8 cellular contexts compared by ENCODE assay signal in the genomic region with DNA sequence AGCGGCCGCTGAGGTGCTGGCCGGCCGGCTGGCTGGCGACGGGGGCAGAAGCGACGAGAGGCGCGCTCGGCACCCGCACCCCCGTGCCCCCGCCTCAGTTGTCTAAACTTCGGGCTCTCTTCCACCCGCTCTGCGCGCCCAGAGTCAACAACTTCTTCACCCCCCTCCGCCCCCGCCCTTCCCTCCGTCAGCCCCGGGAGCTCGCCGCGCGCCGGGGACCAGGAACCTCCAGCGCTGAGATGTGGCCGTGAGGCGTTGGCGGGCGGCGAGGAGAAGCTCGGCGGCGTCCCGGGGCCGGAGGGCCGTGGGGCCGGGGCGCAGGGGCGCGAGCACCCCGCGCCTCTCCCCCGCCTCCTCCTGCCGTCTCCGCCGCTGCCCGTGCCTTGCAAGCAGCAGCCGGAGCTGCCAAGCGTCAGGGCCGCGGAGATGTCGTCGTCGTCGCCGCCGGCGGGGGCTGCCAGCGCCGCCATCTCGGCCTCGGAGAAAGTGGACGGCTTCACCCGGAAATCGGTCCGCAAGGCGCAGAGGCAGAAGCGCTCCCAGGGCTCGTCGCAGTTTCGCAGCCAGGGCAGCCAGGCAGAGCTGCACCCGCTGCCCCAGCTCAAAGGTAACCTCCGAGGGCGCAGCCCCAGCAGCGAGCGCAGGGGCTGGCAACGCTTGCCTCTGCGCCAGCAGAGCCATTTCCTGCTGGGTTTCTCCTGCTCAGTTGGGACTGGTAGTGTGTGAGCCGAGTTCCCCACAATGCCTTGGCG. TPM values are rescaled to one million over a fixed set of nuclear protein-coding genes. Genes with fewer than 3 reads are reported as not detected.
DNase-seq lines count a peak whose midpoint lies in the region; ATAC-seq and TF ChIP-seq lines count a peak whose summit lies in the region.

No MANE protein-coding gene starts in this region.

- no peaks in the 10 kb centered on the region for H3K9me3 Mint-ChIP-seq in activated naive CD4-positive, alpha-beta T cell treated with anti-CD3 and anti-CD28 coated beads, Interleukin-2, amount 50 U/mL, for 24 hours

- no peaks in the 10 kb centered on the region for H3K27me3 Mint-ChIP-seq in activated naive CD4-positive, alpha-beta T cell treated with anti-CD3 and anti-CD28 coated beads, Interleukin-2, amount 50 U/mL, for 24 hours

- H3K27ac ChIP-seq in HUES64 (ENCODE audit: low read depth, low read length) (peak overlapping the region; percentile 82), heart right ventricle (peak overlapping the region; percentile 96 to 99 (median 98)), uterus (peak overlapping the region; percentile 96 to 99)

- peak overlapping the region; percentile 73 for H3K4me3 ChIP-seq in HUES64 (ENCODE audit: low read length)
- H3K4me3 ChIP-seq in heart right ventricle, result peak overlapping the region; percentile 73 to 95 (median 91)
- H3K4me3 ChIP-seq in uterus, result peak overlapping the region; percentile 67 to 89

- no peaks in the 10 kb centered on the region for H3K36me3 ChIP-seq in HUES64 (ENCODE audit: insufficient read depth, low read length)
- no peaks in the 10 kb centered on the region for H3K36me3 ChIP-seq in heart right ventricle
- H3K36me3 ChIP-seq in uterus, result no peaks in the 10 kb centered on the region

- H3K4me3 Mint-ChIP-seq in activated naive CD4-positive, alpha-beta T cell treated with anti-CD3 and anti-CD28 coated beads, Interleukin-2, amount 50 U/mL, for 24 hours, result peak overlapping the region; percentile 100

- under 1% methylated on average over 83 of the region's 83 CpGs for WGBS in HUES64
- 0% methylated on average over 58 to 83 of the region's 83 CpGs for WGBS in heart right ventricle, 2 donors

- no peaks in the 10 kb centered on the region for H3K27me3 ChIP-seq in HUES64 (ENCODE audit: insufficient read depth, low read length)
- H3K27me3 ChIP-seq in heart right ventricle, result no peaks in the 10 kb centered on the region
- no peaks in the 10 kb centered on the region for H3K27me3 ChIP-seq in uterus

- H3K9me3 ChIP-seq in HUES64 (ENCODE audit: insufficient read depth, low read depth, low read length) (no peaks in the 10 kb centered on the region), heart right ventricle (no peaks in the 10 kb centered on the region), uterus (no peaks in the 10 kb centered on the region)

- peak overlapping the region; percentile 80 for H3K9ac ChIP-seq in HUES64 (ENCODE audit: low read depth, low read length)

- intact Hi-C loops in heart right ventricle (cut with DNase I) (loop anchor here in 9 of 10 donors (2.0 to 10.0 kb wide), 11 partner anchors 43 to 214 kb away; no protein-coding TSS in a partner anchor), uterus (cut with DNase I; ENCODE audit: low total_unique reads) (no loop called here)

- H3K4me1 Mint-ChIP-seq in activated naive CD4-positive, alpha-beta T cell treated with anti-CD3 and anti-CD28 coated beads, Interleukin-2, amount 50 U/mL, for 24 hours, result peaks cover 56% of the 10 kb centered on the region

- H3K27ac Mint-ChIP-seq in activated naive CD4-positive, alpha-beta T cell treated with anti-CD3 and anti-CD28 coated beads, Interleukin-2, amount 50 U/mL, for 24 hours, result peak overlapping the region; percentile 100

- in situ Hi-C loops in SK-MEL-5 (cut with HindIII; ENCODE audit: low pct_unique_long_range_greater_than_20kb, low sequenced_read_pairs), result no loop called here

- no peak for TF ChIP-seq CTCF in heart right ventricle (IDR thresholded peaks at IDR 0.05)
- TF ChIP-seq CTCF in uterus (IDR thresholded peaks at IDR 0.05), result no peak

- H3K4me1 ChIP-seq in HUES64 (ENCODE audit: insufficient read depth, low read length) (peaks cover 32% of the 10 kb centered on the region), heart right ventricle (peaks cover 0 to 54% (median 41%) of the 10 kb centered on the region in 9 donors), uterus (peaks cover 0 to 7% of the 10 kb centered on the region in 2 donors)

- H3K36me3 Mint-ChIP-seq in activated naive CD4-positive, alpha-beta T cell treated with anti-CD3 and anti-CD28 coated beads, Interleukin-2, amount 50 U/mL, for 24 hours, result peaks cover 2% of the 10 kb centered on the region

- peak; percentile 78 for DNase-seq in DMS53 treated with DMSO at 0.1 percent for 48 hours (lab: John Stamatoyannopoulos, UW; ENCODE audit: unreplicated experiment)
- DNase-seq in SK-MEL-5 (ENCODE audit: low read depth, low spot score), result peak; percentile 45
- DNase-seq in heart right ventricle, result peak; percentile 55 to 67
- DNase-seq in putamen (ENCODE audit: low spot score), result peak; percentile 67
- DNase-seq in uterus, result peak; percentile 64

- peak; percentile 19 for ATAC-seq in GM21390 (IDR thresholded peaks at IDR 0.05; ENCODE audit: unreplicated experiment)
- peak in 6 of 8 donors; percentile 4 to 43 (median 30) for ATAC-seq in heart right ventricle

- TF ChIP-seq POLR2A in uterus (IDR thresholded peaks at IDR 0.05), result peak in 1 of 2 donors; percentile 32

RNA-seq across cellular contexts. Expression of gene PPP2R5A, which starts 0.7 kb away (rescaled TPM):
- 22.1 TPM for polyA plus RNA-seq in HUES64 (2013, experiment 1 of 2)
- 22.0 TPM for polyA plus RNA-seq in HUES64 (2013, experiment 2 of 2)
- 55.8 and 60.0 TPM in 2 replicates for total RNA-seq in SK-MEL-5 (2014; rRNA removed; shearing (Covaris generic))
- polyA plus RNA-seq in SK-MEL-5 (2015; cell fraction: cytosol; rRNA removed), result 32.4 and 42.6 TPM in 2 replicates
- polyA plus RNA-seq in SK-MEL-5 (2015; cell fraction: nucleus; rRNA removed), result 18.2 and 26.7 TPM in 2 replicates
- total RNA-seq in heart right ventricle (10 to 100 TPM; 48.6 to 86.8 (median 57.3) TPM), uterus (10 to 100 TPM; 14.9 to 44.4 (median 34.6) TPM)
- polyA plus RNA-seq in heart right ventricle, result 10 to 100 TPM; 44.2 to 85.7 TPM

Comparison
In these comparisons a context has a peak if more than half of its experiments do, and no peak if none do; other contexts are left out.
1. Peak in every context shown above with its lines: DNase-seq, ATAC-seq, H3K4me3 ChIP-seq and H3K27ac ChIP-seq.